In the genomic region with DNA sequence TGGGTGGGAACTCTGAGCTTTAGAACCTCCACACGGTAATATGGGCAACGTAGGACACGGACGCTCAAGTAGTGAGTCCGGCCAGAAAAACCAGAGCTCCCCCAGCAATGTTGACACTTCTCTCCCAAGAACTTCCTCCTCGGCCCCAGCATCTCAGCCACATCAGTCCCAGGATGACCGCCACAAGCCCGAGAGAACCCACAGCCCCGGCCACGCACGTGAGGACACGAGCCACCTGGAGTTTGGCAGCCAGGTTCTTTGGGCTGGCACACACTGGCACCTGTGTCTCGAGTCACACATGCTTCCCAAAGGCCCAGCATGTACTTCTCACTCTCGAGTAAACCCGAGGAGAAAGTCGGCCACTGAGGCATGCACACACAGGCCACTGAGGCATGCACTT, we compare ENCODE assay signal across 26 cellular contexts. TPM values are rescaled to one million over a fixed set of nuclear protein-coding genes. Genes with fewer than 3 reads are reported as not detected.
DNase-seq lines count a peak whose midpoint lies in the region; ATAC-seq, FAIRE-seq and TF ChIP-seq lines count a peak whose summit lies in the region.
"Had no signal": no experiment of that assay in that cellular context is flagged by ENCODE, and none has a peak within 500 bp of the region (broad histone marks: within the 10 kb centered on the region; RNA-seq: fewer than 3 reads in every experiment).

No MANE protein-coding gene starts in this region.

- H4K20me1 ChIP-seq in BLaER1 treated with 17β-estradiol and CSF1 and Interleukin-3, amounts not matched to agents 10 nM and 100 nM, result no peaks in the 10 kb centered on the region

- ATAC-seq in stimulated activated memory B cell treated with anti-CD40 and anti-IgM and Interleukin-4, amounts not matched to agents 10 μg/mL and 1 μg/mL and 100 μg/mL, for 72 hours, result no peak
- ATAC-seq: A549 had no signal

- no peak overlapping the region for H3K4me3 ChIP-seq in BLaER1 treated with 17β-estradiol and CSF1 and Interleukin-3, amounts not matched to agents 10 nM and 100 nM
- H3K4me3 ChIP-seq: A549, GM23248 had no signal

- TF ChIP-seq POLR2A in GM12891 (IDR thresholded peaks at IDR 0.05; ENCODE audit: low read depth, low read length), result no peak

- peak overlapping the region in 5 of 11 experiments; percentile 57 to 88 (median 82); a peak in 9 of 22 replicates for H3K4me2 ChIP-seq in BLaER1 treated with 17β-estradiol and CSF1 and Interleukin-3, amounts not matched to agents 10 nM and 100 nM
- H3K4me2 ChIP-seq: A549 had no signal

- peaks cover 0 to 30% (median 0%) of the 10 kb centered on the region in 11 experiments; a peak in 3 of 22 replicates for H3K9me3 ChIP-seq in BLaER1 treated with 17β-estradiol and CSF1 and Interleukin-3, amounts not matched to agents 10 nM and 100 nM (replicated peaks in 1 of 11)
- H3K9me3 ChIP-seq: A549 had no signal

- no peaks in the 10 kb centered on the region for H3K9me3 Mint-ChIP-seq in stimulated activated memory B cell treated with anti-CD40 and anti-IgM and Interleukin-4, amounts not matched to agents 10 μg/mL and 1 μg/mL and 100 μg/mL, for 72 hours
- H3K9me3 Mint-ChIP-seq: CD4-positive, alpha-beta memory T cell had no signal

- H3K4me1 Mint-ChIP-seq in stimulated activated memory B cell treated with anti-CD40 and anti-IgM and Interleukin-4, amounts not matched to agents 10 μg/mL and 1 μg/mL and 100 μg/mL, for 72 hours, result peaks cover 18% of the 10 kb centered on the region
- H3K4me1 Mint-ChIP-seq: CD4-positive, alpha-beta memory T cell had no signal

- DNase-seq in GM12891 (ENCODE audit: insufficient read length, low spot score) (no peak), medulla oblongata (ENCODE audit: extremely low spot score) (peak; percentile 3), AG20443 (ENCODE audit: low spot score) (no peak), NCI-H1048 (lab: John Stamatoyannopoulos, UW) (no peak), A172 (ENCODE audit: low spot score) (no peak)
- DNase-seq in activated CD4-positive, alpha-beta T cell treated with anti-CD3 and anti-CD28 coated beads for 1 hour, result no peak
- DNase-seq: ACHN; Calu3; CD4-positive, alpha-beta memory T cell; COR-L47; DMS53; DMS79 treated with DMSO at 0.1 percent for 48 hours; GF-D8; GM23248; H7; HCEC 1CT had no signal

- FAIRE-seq in GM12891 (lab: Jason Lieb, UNC), result peak; percentile 20
- FAIRE-seq: A549, GM19239, H1 had no signal

- no peaks in the 10 kb centered on the region for H3K27me3 Mint-ChIP-seq in stimulated activated memory B cell treated with anti-CD40 and anti-IgM and Interleukin-4, amounts not matched to agents 10 μg/mL and 1 μg/mL and 100 μg/mL, for 72 hours

- peak overlapping the region in 1 of 11 experiments; percentile 20; a peak in 1 of 22 replicates for H3K9ac ChIP-seq in BLaER1 treated with 17β-estradiol and CSF1 and Interleukin-3, amounts not matched to agents 10 nM and 100 nM
- H3K9ac ChIP-seq: GM23248 had no signal

- H3K4me3 Mint-ChIP-seq in stimulated activated memory B cell treated with anti-CD40 and anti-IgM and Interleukin-4, amounts not matched to agents 10 μg/mL and 1 μg/mL and 100 μg/mL, for 72 hours, result no peak overlapping the region
- H3K4me3 Mint-ChIP-seq: CD4-positive, alpha-beta memory T cell had no signal

- H3K27ac ChIP-seq in BLaER1 treated with 17β-estradiol and CSF1 and Interleukin-3, amounts not matched to agents 10 nM and 100 nM, result peak overlapping the region in 6 of 11 experiments; percentile 3 to 99 (median 95); a peak in 10 of 22 replicates
- H3K27ac ChIP-seq: 22Rv1, A549, C4-2B, GM23248 had no signal

- H3K27me3 ChIP-seq in BLaER1 treated with 17β-estradiol and CSF1 and Interleukin-3, amounts not matched to agents 10 nM and 100 nM, result no peaks in the 10 kb centered on the region

- H3K36me3 Mint-ChIP-seq in stimulated activated memory B cell treated with anti-CD40 and anti-IgM and Interleukin-4, amounts not matched to agents 10 μg/mL and 1 μg/mL and 100 μg/mL, for 72 hours, result no peaks in the 10 kb centered on the region
- H3K36me3 Mint-ChIP-seq: CD4-positive, alpha-beta memory T cell had no signal

- peak overlapping the region; percentile 48 for H3K27ac Mint-ChIP-seq in stimulated activated memory B cell treated with anti-CD40 and anti-IgM and Interleukin-4, amounts not matched to agents 10 μg/mL and 1 μg/mL and 100 μg/mL, for 72 hours
- H3K27ac Mint-ChIP-seq: CD4-positive, alpha-beta memory T cell had no signal

- peaks cover 14 to 99% (median 65%) of the 10 kb centered on the region in 10 experiments; a peak in 19 of 20 replicates for H3K4me1 ChIP-seq in BLaER1 treated with 17β-estradiol and CSF1 and Interleukin-3, amounts not matched to agents 10 nM and 100 nM
- H3K4me1 ChIP-seq: A549 had no signal

- no peaks in the 10 kb centered on the region for H3K36me3 ChIP-seq in BLaER1 treated with 17β-estradiol and CSF1 and Interleukin-3, amounts not matched to agents 10 nM and 100 nM

TF ChIP-seq in GM12891, 5 proteins besides CTCF, POLR2A, EP300 and RAD21:
- TF ChIP-seq POU2F2 (IDR thresholded peaks at IDR 0.05; ENCODE audit: low read depth, low read length) (no peak), TAF1 (IDR thresholded peaks at IDR 0.05; ENCODE audit: low read depth, low read length) (no peak), PAX5 (IDR thresholded peaks at IDR 0.05; ENCODE audit: insufficient read depth, low read length, severe bottlenecking) (no peak), SPI1 (IDR thresholded peaks at IDR 0.05; ENCODE audit: low read depth, low read length) (no peak), POLR2AphosphoS5 (IDR thresholded peaks at IDR 0.05; ENCODE audit: low read depth, low read length) (no peak)

RNA-seq across cellular contexts. Expression of a gene that starts 16.3 kb away (rescaled TPM):
- polyA plus RNA-seq in GM12891 (2012; ENCODE audit: low read depth, missing spikeins), result not detected
- not detected in 2 replicates for total RNA-seq in A172 (2014; rRNA removed; shearing (Covaris generic))
- total RNA-seq: CD4-positive, alpha-beta memory T cell; Daoy; G401; GM23248; H7 had no signal
- polyA plus RNA-seq: A549; BJ; CD4-positive, alpha-beta memory T cell; GM23248 had no signal
